ENCODE assay signal across 1 cellular context in the genomic region with DNA sequence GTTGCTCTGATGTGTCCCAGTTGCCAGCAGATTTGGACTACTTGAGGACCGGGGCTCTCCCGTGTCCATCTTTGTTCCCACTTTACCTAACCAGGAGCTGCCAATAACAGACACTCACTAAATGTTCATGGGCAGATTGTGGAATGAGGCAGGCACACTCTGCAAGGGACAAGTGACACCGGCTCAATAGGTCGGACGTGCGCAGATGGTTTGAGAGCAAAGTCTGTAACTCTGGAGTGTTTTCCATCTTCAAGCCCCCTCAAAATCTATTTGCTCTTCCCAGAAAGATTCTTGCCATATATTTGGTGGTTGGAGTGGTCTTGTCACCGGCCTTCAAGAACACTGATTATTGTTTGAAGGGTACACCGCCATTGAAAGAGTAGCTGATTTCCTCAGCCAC.
TF ChIP-seq lines count a peak whose summit lies in the region.

No MANE protein-coding gene starts in this region.

TF ChIP-seq in HCT116, 20 proteins besides CTCF, POLR2A, EP300 and RAD21:
- TF ChIP-seq, protein P1, sequence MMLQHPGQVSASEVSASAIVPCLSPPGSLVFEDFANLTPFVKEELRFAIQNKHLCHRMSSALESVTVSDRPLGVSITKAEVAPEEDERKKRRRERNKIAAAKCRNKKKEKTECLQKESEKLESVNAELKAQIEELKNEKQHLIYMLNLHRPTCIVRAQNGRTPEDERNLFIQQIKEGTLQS (IDR thresholded peaks at IDR 0.05), result no peak
- no peak for TF ChIP-seq POLR2AphosphoS5 (IDR thresholded peaks at IDR 0.05; ENCODE audit: low read depth, low read length)
- TF ChIP-seq FOSL1 (IDR thresholded peaks at IDR 0.05; ENCODE audit: low read depth), result no peak
- TF ChIP-seq, protein P2, sequence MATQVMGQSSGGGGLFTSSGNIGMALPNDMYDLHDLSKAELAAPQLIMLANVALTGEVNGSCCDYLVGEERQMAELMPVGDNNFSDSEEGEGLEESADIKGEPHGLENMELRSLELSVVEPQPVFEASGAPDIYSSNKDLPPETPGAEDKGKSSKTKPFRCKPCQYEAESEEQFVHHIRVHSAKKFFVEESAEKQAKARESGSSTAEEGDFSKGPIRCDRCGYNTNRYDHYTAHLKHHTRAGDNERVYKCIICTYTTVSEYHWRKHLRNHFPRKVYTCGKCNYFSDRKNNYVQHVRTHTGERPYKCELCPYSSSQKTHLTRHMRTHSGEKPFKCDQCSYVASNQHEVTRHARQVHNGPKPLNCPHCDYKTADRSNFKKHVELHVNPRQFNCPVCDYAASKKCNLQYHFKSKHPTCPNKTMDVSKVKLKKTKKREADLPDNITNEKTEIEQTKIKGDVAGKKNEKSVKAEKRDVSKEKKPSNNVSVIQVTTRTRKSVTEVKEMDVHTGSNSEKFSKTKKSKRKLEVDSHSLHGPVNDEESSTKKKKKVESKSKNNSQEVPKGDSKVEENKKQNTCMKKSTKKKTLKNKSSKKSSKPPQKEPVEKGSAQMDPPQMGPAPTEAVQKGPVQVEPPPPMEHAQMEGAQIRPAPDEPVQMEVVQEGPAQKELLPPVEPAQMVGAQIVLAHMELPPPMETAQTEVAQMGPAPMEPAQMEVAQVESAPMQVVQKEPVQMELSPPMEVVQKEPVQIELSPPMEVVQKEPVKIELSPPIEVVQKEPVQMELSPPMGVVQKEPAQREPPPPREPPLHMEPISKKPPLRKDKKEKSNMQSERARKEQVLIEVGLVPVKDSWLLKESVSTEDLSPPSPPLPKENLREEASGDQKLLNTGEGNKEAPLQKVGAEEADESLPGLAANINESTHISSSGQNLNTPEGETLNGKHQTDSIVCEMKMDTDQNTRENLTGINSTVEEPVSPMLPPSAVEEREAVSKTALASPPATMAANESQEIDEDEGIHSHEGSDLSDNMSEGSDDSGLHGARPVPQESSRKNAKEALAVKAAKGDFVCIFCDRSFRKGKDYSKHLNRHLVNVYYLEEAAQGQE (IDR thresholded peaks at IDR 0.05; ENCODE audit: low read depth), result no peak
- TF ChIP-seq SIN3A (IDR thresholded peaks at IDR 0.05; ENCODE audit: low read depth), result no peak
- TF ChIP-seq, protein P3, sequence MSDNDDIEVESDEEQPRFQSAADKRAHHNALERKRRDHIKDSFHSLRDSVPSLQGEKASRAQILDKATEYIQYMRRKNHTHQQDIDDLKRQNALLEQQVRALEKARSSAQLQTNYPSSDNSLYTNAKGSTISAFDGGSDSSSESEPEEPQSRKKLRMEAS (IDR thresholded peaks at IDR 0.05), result no peak
- no peak for TF ChIP-seq CBX3 (IDR thresholded peaks at IDR 0.05; ENCODE audit: low read depth)
- no peak for TF ChIP-seq JUND (IDR thresholded peaks at IDR 0.05)
- TF ChIP-seq ZFX (IDR thresholded peaks at IDR 0.05), result no peak
- TF ChIP-seq EZH2 (IDR thresholded peaks at IDR 0.05), result no peak
- TF ChIP-seq CEBPB (IDR thresholded peaks at IDR 0.05; ENCODE audit: low read depth), result no peak
- no peak for TF ChIP-seq ZNF274 (IDR thresholded peaks at IDR 0.05; ENCODE audit: low read depth, low read length)
- no peak for TF ChIP-seq SRF (IDR thresholded peaks at IDR 0.05; ENCODE audit: low read depth)
- TF ChIP-seq ELF1 (IDR thresholded peaks at IDR 0.05; ENCODE audit: borderline replicate concordance, low read depth), result no peak
- TF ChIP-seq EZH2phosphoT487 (IDR thresholded peaks at IDR 0.05; ENCODE audit: borderline replicate concordance), result no peak
- TF ChIP-seq TCF7L2 (IDR thresholded peaks at IDR 0.05; ENCODE audit: borderline replicate concordance, extremely low read depth, insufficient read depth, insufficient read length), result no peak
- TF ChIP-seq SP1 (IDR thresholded peaks at IDR 0.05; ENCODE audit: low read depth), result no peak
- no peak for TF ChIP-seq EGR1 (IDR thresholded peaks at IDR 0.05; ENCODE audit: low read depth)
- no peak for TF ChIP-seq YY1 (IDR thresholded peaks at IDR 0.05; ENCODE audit: extremely low read depth, insufficient replicate concordance, low read depth, low read length)
